ENCODE assay signal across 1 cellular context in the genomic region with DNA sequence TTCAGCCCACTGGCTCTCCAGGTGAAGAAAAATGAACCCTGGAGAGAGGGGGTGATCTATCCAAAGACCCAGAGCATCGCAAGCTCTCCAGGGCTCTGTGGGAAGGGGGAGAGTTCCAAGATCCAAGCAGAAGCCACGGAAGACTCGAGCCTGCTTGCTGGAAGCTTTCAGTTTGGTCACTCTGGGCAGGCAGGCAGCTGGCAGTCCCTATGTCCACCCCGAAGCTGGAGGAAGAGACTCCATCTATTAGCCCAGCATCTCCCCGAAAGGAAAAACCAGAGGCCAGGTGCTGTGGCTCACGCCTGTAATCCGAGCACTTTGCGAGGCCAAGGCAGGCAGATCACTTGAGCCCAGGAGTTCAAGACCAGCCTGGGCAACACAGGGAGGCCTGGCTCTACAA.
TF ChIP-seq lines count a peak whose summit lies in the region.

No MANE protein-coding gene starts in this region.

TF ChIP-seq in IMR-90, 13 proteins besides CTCF, POLR2A, EP300 and RAD21:
- TF ChIP-seq NFE2L2 (IDR thresholded peaks at IDR 0.05; ENCODE audit: low read depth, low read length) = no peak
- TF ChIP-seq, protein P1, sequence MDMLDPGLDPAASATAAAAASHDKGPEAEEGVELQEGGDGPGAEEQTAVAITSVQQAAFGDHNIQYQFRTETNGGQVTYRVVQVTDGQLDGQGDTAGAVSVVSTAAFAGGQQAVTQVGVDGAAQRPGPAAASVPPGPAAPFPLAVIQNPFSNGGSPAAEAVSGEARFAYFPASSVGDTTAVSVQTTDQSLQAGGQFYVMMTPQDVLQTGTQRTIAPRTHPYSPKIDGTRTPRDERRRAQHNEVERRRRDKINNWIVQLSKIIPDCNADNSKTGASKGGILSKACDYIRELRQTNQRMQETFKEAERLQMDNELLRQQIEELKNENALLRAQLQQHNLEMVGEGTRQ (IDR thresholded peaks at IDR 0.05; ENCODE audit: low read depth, low read length) = no peak
- no peak for TF ChIP-seq MXI1 (IDR thresholded peaks at IDR 0.05; ENCODE audit: borderline replicate concordance, low read depth, low read length)
- no peak for TF ChIP-seq CHD1 (IDR thresholded peaks at IDR 0.05; ENCODE audit: low read depth, low read length)
- TF ChIP-seq, protein P2, sequence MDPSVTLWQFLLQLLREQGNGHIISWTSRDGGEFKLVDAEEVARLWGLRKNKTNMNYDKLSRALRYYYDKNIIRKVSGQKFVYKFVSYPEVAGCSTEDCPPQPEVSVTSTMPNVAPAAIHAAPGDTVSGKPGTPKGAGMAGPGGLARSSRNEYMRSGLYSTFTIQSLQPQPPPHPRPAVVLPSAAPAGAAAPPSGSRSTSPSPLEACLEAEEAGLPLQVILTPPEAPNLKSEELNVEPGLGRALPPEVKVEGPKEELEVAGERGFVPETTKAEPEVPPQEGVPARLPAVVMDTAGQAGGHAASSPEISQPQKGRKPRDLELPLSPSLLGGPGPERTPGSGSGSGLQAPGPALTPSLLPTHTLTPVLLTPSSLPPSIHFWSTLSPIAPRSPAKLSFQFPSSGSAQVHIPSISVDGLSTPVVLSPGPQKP (IDR thresholded peaks at IDR 0.05; ENCODE audit: borderline replicate concordance, low read depth, low read length) = no peak
- no peak for TF ChIP-seq RFX5 (IDR thresholded peaks at IDR 0.05; ENCODE audit: low read depth, low read length)
